Comparison of ENCODE assay signal across 22 cellular contexts in the genomic region with DNA sequence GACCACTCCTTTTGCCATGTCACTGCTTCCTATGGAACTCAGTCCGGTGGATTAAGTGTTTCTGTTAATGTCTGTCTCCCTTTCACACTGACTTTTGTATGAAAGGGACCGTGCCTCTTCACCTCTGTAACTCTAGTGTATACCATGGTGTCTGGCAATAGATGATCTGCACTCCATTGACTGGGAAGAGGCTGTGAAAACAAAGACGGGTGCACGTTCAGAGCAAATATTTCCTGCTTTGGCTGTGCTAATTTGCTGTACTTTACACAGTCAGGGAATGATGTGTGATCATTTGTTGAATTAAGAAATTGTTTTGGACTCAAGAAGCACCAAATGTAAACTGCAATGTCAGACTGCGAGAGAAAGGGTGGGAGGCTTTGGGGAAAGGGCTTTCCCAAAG.
DNase-seq lines count a peak whose midpoint lies in the region; ATAC-seq, FAIRE-seq and TF ChIP-seq lines count a peak whose summit lies in the region.
"Had no signal": no experiment of that assay in that cellular context is flagged by ENCODE, and none has a peak within 500 bp of the region (broad histone marks: within the 10 kb centered on the region; RNA-seq: fewer than 3 reads in every experiment).

No MANE protein-coding gene starts in this region.

- peak overlapping the region; percentile 78 for H3K27ac ChIP-seq in VCaP
- H3K27ac ChIP-seq: epithelial cell of prostate, HL-60, parathyroid adenoma, upper lobe of left lung had no signal

- no peak for TF ChIP-seq CTCF in VCaP (conservative IDR thresholded peaks at IDR 0.05)

- DNase-seq in COLO668 (lab: John Stamatoyannopoulos, UW; ENCODE audit: unreplicated experiment) (peak; percentile 30), NCI-H146 (lab: John Stamatoyannopoulos, UW) (peak; percentile 33), left lobe of liver (ENCODE audit: low spot score) (no peak), GM12891 (ENCODE audit: insufficient read length, low spot score) (no peak), NCI-H446 (lab: John Stamatoyannopoulos, UW) (no peak)
- DNase-seq: activated naive CD8-positive, alpha-beta T cell treated with anti-CD3 and anti-CD28 coated beads, Interleukin-2, amount 50 U/mL, for 24 hours; activated T-cell treated with anti-CD3 and anti-CD28 coated beads, Interleukin-2, amount 50 U/mL, for 24 hours; Karpas-422; kidney glomerular epithelial cell; mucosa of descending colon; MV-4-11; NCI-H187; right cardiac atrium; Right ventricle myocardium superior; stimulated activated CD4-positive, alpha-beta T cell treated with anti-CD3 and anti-CD28 coated beads, Interleukin-4, amount 100 ng/mL, for 1 hour; T-helper 9 cell had no signal

- peak; percentile 49 for ATAC-seq in left lobe of liver
- no peak for ATAC-seq in GM21390 (IDR thresholded peaks at IDR 0.05; ENCODE audit: unreplicated experiment)
- ATAC-seq: mucosa of descending colon, right cardiac atrium had no signal

- no peak for TF ChIP-seq POLR2A in GM12891 (IDR thresholded peaks at IDR 0.05; ENCODE audit: low read depth, low read length)

- no peak for FAIRE-seq in GM12891 (lab: Jason Lieb, UNC)

TF ChIP-seq in GM12891, 5 proteins besides CTCF, POLR2A, EP300 and RAD21:
- TF ChIP-seq SPI1 (IDR thresholded peaks at IDR 0.05; ENCODE audit: low read depth, low read length) = no peak
- TF ChIP-seq POU2F2 (IDR thresholded peaks at IDR 0.05; ENCODE audit: low read depth, low read length) = no peak
- TF ChIP-seq TAF1 (IDR thresholded peaks at IDR 0.05; ENCODE audit: low read depth, low read length) = no peak
- no peak for TF ChIP-seq PAX5 (IDR thresholded peaks at IDR 0.05; ENCODE audit: insufficient read depth, low read length, severe bottlenecking)

Comparison
In these comparisons a context has a peak if more than half of its experiments do, and no peak if none do; other contexts are left out.
1. DNase-seq: peak in COLO668 (single experiment) and NCI-H146 (single experiment); none in left lobe of liver (single experiment), GM12891 (single experiment) and NCI-H446 (0 of 2).